In genomic region chr14:70045715-70046535, GRCh38 we compare ENCODE assay signal across 8 cellular contexts.
DNase-seq lines count a peak whose midpoint lies in the region; ATAC-seq and TF ChIP-seq lines count a peak whose summit lies in the region.

No MANE protein-coding gene starts in this region.

- no peak overlapping the region for H3K4me2 ChIP-seq in neural progenitor cell

- no peak overlapping the region for H3K27ac Mint-ChIP-seq in neural progenitor cell

- H3K4me1 ChIP-seq in SJSA1 (replicated peaks) (no peaks in the 10 kb centered on the region), neural progenitor cell (peaks cover 15% of the 10 kb centered on the region)

- H3K27me3 Mint-ChIP-seq in neural progenitor cell (ENCODE audit: insufficient read depth, low read depth), result peaks cover 2% of the 10 kb centered on the region

- H3K9me3 ChIP-seq in SJSA1 (replicated peaks) (no peaks in the 10 kb centered on the region), neural progenitor cell (ENCODE audit: low read depth) (no peaks in the 10 kb centered on the region)

- TF ChIP-seq CTCF in GM06990 (IDR thresholded peaks at IDR 0.05; ENCODE audit: insufficient read depth, low read length, poor library complexity, severe bottlenecking), result peak; percentile 67
- TF ChIP-seq CTCF in neural progenitor cell (IDR thresholded peaks at IDR 0.05), result peak; percentile 81

- H3K27ac ChIP-seq in SJSA1, result no peak overlapping the region
- no peak overlapping the region for H3K27ac ChIP-seq in neural progenitor cell

- no peaks in the 10 kb centered on the region for H3K36me3 ChIP-seq in GM06990 (ENCODE audit: control insufficient read depth, insufficient read depth, low read length)
- no peaks in the 10 kb centered on the region for H3K36me3 ChIP-seq in SJSA1
- H3K36me3 ChIP-seq in neural progenitor cell, result no peaks in the 10 kb centered on the region

- no peak for ATAC-seq in GM18861 (IDR thresholded peaks at IDR 0.05; ENCODE audit: unreplicated experiment)
- no peak for ATAC-seq in HG02973 (IDR thresholded peaks at IDR 0.05; ENCODE audit: unreplicated experiment)

- no peaks in the 10 kb centered on the region for H3K9me3 Mint-ChIP-seq in neural progenitor cell

- no peak overlapping the region for H3K4me3 ChIP-seq in GM06990 (replicated peaks; ENCODE audit: low read depth, low read length)
- no peak overlapping the region for H3K4me3 ChIP-seq in SJSA1
- no peak overlapping the region for H3K4me3 ChIP-seq in neural progenitor cell

- peak overlapping the region; percentile 80 for H2AFZ ChIP-seq in neural progenitor cell (replicated peaks)

- no peak overlapping the region for H3K9ac ChIP-seq in neural progenitor cell

- peaks cover 13% of the 10 kb centered on the region for H3K4me1 Mint-ChIP-seq in neural progenitor cell

- H3K27me3 ChIP-seq in GM06990 (replicated peaks; ENCODE audit: control insufficient read depth, insufficient read depth, low read length), result no peaks in the 10 kb centered on the region
- H3K27me3 ChIP-seq in SJSA1 (replicated peaks), result no peaks in the 10 kb centered on the region
- no peaks in the 10 kb centered on the region for H3K27me3 ChIP-seq in neural progenitor cell

- DNase-seq in GM06990 (ENCODE audit: extremely low read depth, insufficient read length), result peak; percentile 29
- DNase-seq in MV-4-11 (lab: John Stamatoyannopoulos, UW), result peak; percentile 38
- DNase-seq in SJSA1 (ENCODE audit: low read depth in 1 of 2, low spot score in 2 of 2), result peak; percentile 26 to 56
- DNase-seq in fibroblast of peridontal ligament (ENCODE audit: extremely low read depth), result peak; percentile 12
- peak; percentile 84 for DNase-seq in neural progenitor cell (ENCODE audit: low spot score)
- no peak for DNase-seq in GM19240 (ENCODE audit: insufficient read length, low spot score)

- no peaks in the 10 kb centered on the region for H3K36me3 Mint-ChIP-seq in neural progenitor cell

- no peaks in the 10 kb centered on the region for H3F3A ChIP-seq in neural progenitor cell (ENCODE audit: low read depth)

- H4K20me1 ChIP-seq in neural progenitor cell (ENCODE audit: low read depth), result no peaks in the 10 kb centered on the region

- H3K4me3 Mint-ChIP-seq in neural progenitor cell, result no peak overlapping the region

- H3K79me2 ChIP-seq in neural progenitor cell (ENCODE audit: low read depth), result no peaks in the 10 kb centered on the region
